15 cellular contexts compared by ENCODE assay signal in genomic region chr5:54049144-54049543, GRCh38.
DNase-seq lines count a peak whose midpoint lies in the region; ATAC-seq and TF ChIP-seq lines count a peak whose summit lies in the region.
"Had no signal": no experiment of that assay in that cellular context is flagged by ENCODE, and none has a peak within 500 bp of the region (broad histone marks: within the 10 kb centered on the region; RNA-seq: fewer than 3 reads in every experiment).

No MANE protein-coding gene starts in this region.

- H3K56ac ChIP-seq in mesendoderm (ENCODE audit: low read length) = no peak overlapping the region

- H4K5ac ChIP-seq in mesendoderm (ENCODE audit: low read length) = no peak overlapping the region

- H3K79me1 ChIP-seq in mesendoderm (ENCODE audit: low read length) = no peaks in the 10 kb centered on the region

- no peak for ATAC-seq in stimulated activated naive B cell treated with anti-CD40 and anti-IgM and Interleukin-4, amounts not matched to agents 10 μg/mL and 1 μg/mL and 100 μg/mL, for 72 hours (replicated peaks)

- no peak overlapping the region for H3K23ac ChIP-seq in mesendoderm (ENCODE audit: low read length)

- no peak for TF ChIP-seq CTCF in endothelial cell (IDR thresholded peaks at IDR 0.05; ENCODE audit: unreplicated experiment)

- no peak overlapping the region for H3K18ac ChIP-seq in mesendoderm (ENCODE audit: low read length)

- DNase-seq in AG08395 (ENCODE audit: low spot score) = peak; percentile 15
- DNase-seq in EL = peak; percentile 20
- DNase-seq in RPMI7951 (ENCODE audit: low read depth) = peak; percentile 3
- DNase-seq in mesendoderm = no peak
- DNase-seq in stimulated activated naive B cell treated with anti-CD40 and anti-IgM and Interleukin-4, amounts not matched to agents 10 μg/mL and 1 μg/mL and 100 μg/mL, for 72 hours = no peak
- DNase-seq in HT-29 (ENCODE audit: low spot score) = no peak
- no peak for DNase-seq in endothelial cell (ENCODE audit: low spot score)
- DNase-seq: AML-193; Caco-2; CD8-positive, alpha-beta memory T cell; DMS53; KBM-7 had no signal

- no peaks in the 10 kb centered on the region for H3K36me3 ChIP-seq in mesendoderm (ENCODE audit: control insufficient read depth, insufficient read depth, low read length)
- H3K36me3 ChIP-seq: BLaER1, HAP-1 had no signal

- peak overlapping the region; percentile 56 for H4K8ac ChIP-seq in mesendoderm (ENCODE audit: low read depth, low read length)

- H3K4ac ChIP-seq in mesendoderm (ENCODE audit: low read depth, low read length) = no peak overlapping the region

- no peaks in the 10 kb centered on the region for H3K27me3 Mint-ChIP-seq in stimulated activated naive B cell treated with anti-CD40 and anti-IgM and Interleukin-4, amounts not matched to agents 10 μg/mL and 1 μg/mL and 100 μg/mL, for 72 hours
- peaks cover 4% of the 10 kb centered on the region for H3K27me3 Mint-ChIP-seq in endothelial cell (ENCODE audit: unreplicated experiment)
- H3K27me3 Mint-ChIP-seq: CD8-positive, alpha-beta memory T cell had no signal

- no peaks in the 10 kb centered on the region for H3K4me1 ChIP-seq in mesendoderm (ENCODE audit: control insufficient read depth, low read depth, low read length)
- H3K4me1 ChIP-seq: BLaER1 had no signal

- H3K4me1 Mint-ChIP-seq in stimulated activated naive B cell treated with anti-CD40 and anti-IgM and Interleukin-4, amounts not matched to agents 10 μg/mL and 1 μg/mL and 100 μg/mL, for 72 hours = no peaks in the 10 kb centered on the region
- no peaks in the 10 kb centered on the region for H3K4me1 Mint-ChIP-seq in endothelial cell (ENCODE audit: unreplicated experiment)

- no peak overlapping the region for H2BK120ac ChIP-seq in mesendoderm (ENCODE audit: low read depth, low read length)

- H3K4me3 Mint-ChIP-seq in stimulated activated naive B cell treated with anti-CD40 and anti-IgM and Interleukin-4, amounts not matched to agents 10 μg/mL and 1 μg/mL and 100 μg/mL, for 72 hours = no peak overlapping the region
- no peak overlapping the region for H3K4me3 Mint-ChIP-seq in endothelial cell (ENCODE audit: unreplicated experiment)
- H3K4me3 Mint-ChIP-seq: CD8-positive, alpha-beta memory T cell had no signal

- no peaks in the 10 kb centered on the region for H3K27me3 ChIP-seq in mesendoderm (ENCODE audit: insufficient read depth, low read length, poor library complexity)
- H3K27me3 ChIP-seq: BLaER1 had no signal

- no peak overlapping the region for H2AK5ac ChIP-seq in mesendoderm (ENCODE audit: low read length)

- peaks cover 0 to 4% of the 10 kb centered on the region in 2 donors for H3K36me3 Mint-ChIP-seq in stimulated activated naive B cell treated with anti-CD40 and anti-IgM and Interleukin-4, amounts not matched to agents 10 μg/mL and 1 μg/mL and 100 μg/mL, for 72 hours
- H3K36me3 Mint-ChIP-seq in endothelial cell (ENCODE audit: low read depth, unreplicated experiment) = no peaks in the 10 kb centered on the region

- no peak overlapping the region for H3K27ac ChIP-seq in mesendoderm (ENCODE audit: low read depth, low read length)
- H3K27ac ChIP-seq: BLaER1, HL-60 had no signal

- H3K4me3 ChIP-seq in mesendoderm (ENCODE audit: low read length) = no peak overlapping the region
- H3K4me3 ChIP-seq: BLaER1, HAP-1 had no signal

- H3K79me2 ChIP-seq in mesendoderm (ENCODE audit: control insufficient read depth, insufficient read depth, low read length) = no peaks in the 10 kb centered on the region

- no peak overlapping the region for H3K4me2 ChIP-seq in mesendoderm (ENCODE audit: low read length)
- H3K4me2 ChIP-seq: BLaER1 had no signal

- no peak overlapping the region for H2BK15ac ChIP-seq in mesendoderm (replicated peaks; ENCODE audit: low read depth)

- no CpG with 5 or more reads among the region's 1 CpG for WGBS in mesendoderm (ENCODE audit: extremely low coverage, insufficient coverage, low lambda C conversion rate)

- no peak overlapping the region for H2BK5ac ChIP-seq in mesendoderm (ENCODE audit: low read length)

- H3K27ac Mint-ChIP-seq in stimulated activated naive B cell treated with anti-CD40 and anti-IgM and Interleukin-4, amounts not matched to agents 10 μg/mL and 1 μg/mL and 100 μg/mL, for 72 hours = no peak overlapping the region
- H3K27ac Mint-ChIP-seq in endothelial cell (ENCODE audit: unreplicated experiment) = no peak overlapping the region

- no peak overlapping the region for H3K9ac ChIP-seq in mesendoderm (ENCODE audit: low read length)
- H3K9ac ChIP-seq: BLaER1 had no signal

- H3K9me3 Mint-ChIP-seq in stimulated activated naive B cell treated with anti-CD40 and anti-IgM and Interleukin-4, amounts not matched to agents 10 μg/mL and 1 μg/mL and 100 μg/mL, for 72 hours = no peaks in the 10 kb centered on the region
- H3K9me3 Mint-ChIP-seq in endothelial cell (ENCODE audit: unreplicated experiment) = no peaks in the 10 kb centered on the region
- H3K9me3 Mint-ChIP-seq: CD8-positive, alpha-beta memory T cell had no signal

Comparison
In these comparisons a context has a peak if more than half of its experiments do, and no peak if none do; other contexts are left out.
1. DNase-seq: peak in AG08395 (single experiment), EL (single experiment) and RPMI7951 (single experiment); none in mesendoderm (single experiment), stimulated activated naive B cell treated with anti-CD40 and anti-IgM and Interleukin-4, amounts not matched to agents 10 μg/mL and 1 μg/mL and 100 μg/mL, for 72 hours (single experiment), HT-29 (single experiment) and endothelial cell (single experiment).